1 cellular context compared by ENCODE assay signal in genomic region chr7:79091011-79091410, GRCh38.
TF ChIP-seq lines count a peak whose summit lies in the region.

No MANE protein-coding gene starts in this region.

TF ChIP-seq in IMR-90, 13 proteins besides CTCF, POLR2A, EP300 and RAD21 (continued from another document):
- TF ChIP-seq RFX5 (IDR thresholded peaks at IDR 0.05; ENCODE audit: low read depth, low read length): no peak
